28 cellular contexts compared by ENCODE assay signal in genomic region chr12:69575346-69575745, GRCh38. TPM values are rescaled to one million over a fixed set of nuclear protein-coding genes. Genes with fewer than 3 reads are reported as not detected.
"Had no signal": no experiment of that assay in that cellular context is flagged by ENCODE, and none has a peak within 500 bp of the region (broad histone marks: within the 10 kb centered on the region; RNA-seq: fewer than 3 reads in every experiment).

No MANE protein-coding gene starts in this region.

- H3K27ac ChIP-seq: heart left ventricle, neutrophil, right atrium auricular region, sigmoid colon, skin epidermis, stomach, thoracic aorta, transverse colon had no signal

- FAIRE-seq: endometrium, frontal cortex, islet of Langerhans had no signal

- DNase-seq: effector memory CD4-positive, alpha-beta T cell; heart left ventricle; hippocampal formation; kidney glomerular epithelial cell; mucosa of descending colon; naive thymus-derived CD8-positive, alpha-beta T cell; posterior cingulate gyrus; sigmoid colon; stimulated activated CD4-positive, alpha-beta T cell treated with anti-CD3 and anti-CD28 coated beads, Interleukin-12 subunit alpha, Interleukin-12 subunit beta, amount 100 ng/mL, for 4 hours; stimulated activated naive CD4-positive, alpha-beta T cell; stomach; substantia nigra; transverse colon had no signal

- H3K27me3 ChIP-seq: heart left ventricle, neutrophil, right atrium auricular region, sigmoid colon, stomach, transverse colon had no signal

- H3K4me3 ChIP-seq: heart left ventricle, mucosa of descending colon, right atrium auricular region, sigmoid colon, skin epidermis, stomach, thoracic aorta, transverse colon had no signal

- H3K4me1 ChIP-seq: right atrium auricular region, sigmoid colon, transverse colon had no signal

- H3K9me3 ChIP-seq: heart left ventricle, mucosa of descending colon, neutrophil, right atrium auricular region, sigmoid colon, stomach, thoracic aorta, transverse colon had no signal

RNA-seq across cellular contexts. Expression of gene LRRC10, which starts 35.4 kb away (rescaled TPM):
- total RNA-seq: esophagus mucosa; fibroblast of lung; frontal cortex; glomerular endothelial cell; left lobe of liver; lower leg skin; mucosa of descending colon; naive thymus-derived CD8-positive, alpha-beta T cell; osteocyte; sigmoid colon; stomach; thoracic aorta; transverse colon; ureter had no signal
- polyA plus RNA-seq: fibroblast of lung; naive thymus-derived CD8-positive, alpha-beta T cell; neural cell; stomach had no signal
